27 cellular contexts compared by ENCODE assay signal in genomic region chr3:29488922-29489321, GRCh38.
DNase-seq lines count a peak whose midpoint lies in the region; ATAC-seq, FAIRE-seq and TF ChIP-seq lines count a peak whose summit lies in the region.
"Had no signal": no experiment of that assay in that cellular context is flagged by ENCODE, and none has a peak within 500 bp of the region (broad histone marks: within the 10 kb centered on the region; RNA-seq: fewer than 3 reads in every experiment).

No MANE protein-coding gene starts in this region.

- H3K9me3 Mint-ChIP-seq in progenitor cell of endocrine pancreas (ENCODE audit: low read depth): peaks cover 10% of the 10 kb centered on the region
- peaks cover 9% of the 10 kb centered on the region for H3K9me3 Mint-ChIP-seq in mesothelial cell of epicardium

- ATAC-seq in PC-3: no peak
- ATAC-seq in HG02623 (IDR thresholded peaks at IDR 0.05; ENCODE audit: unreplicated experiment): no peak
- ATAC-seq: K562, Panc1 had no signal

- no peaks in the 10 kb centered on the region for H3K27me3 ChIP-seq in PC-3 (ENCODE audit: low read length)

- H3K4me1 ChIP-seq in PC-3 (ENCODE audit: insufficient read depth, low read length): peaks cover 41% of the 10 kb centered on the region

- FAIRE-seq in H54 (lab: Jason Lieb, UNC): peak; percentile 27
- FAIRE-seq: A204.1, K562 had no signal

- no peak overlapping the region for H3K4me3 ChIP-seq in PC-3 (ENCODE audit: low read length)
- no peak overlapping the region for H3K4me3 ChIP-seq in choroid plexus epithelial cell (ENCODE audit: low read depth, low read length)
- H3K4me3 ChIP-seq in fibroblast of pulmonary artery (replicated peaks; ENCODE audit: low read depth, low read length): no peak overlapping the region
- H3K4me3 ChIP-seq: K562 had no signal

- no peak for TF ChIP-seq POLR2A in H54 (IDR thresholded peaks at IDR 0.05; ENCODE audit: low read depth, low read length)

- 0 out of 2 replicates have a peak overlapping the region, but pooled peaks have one; percentile 17 for H3K4me2 ChIP-seq in PC-3 (ENCODE audit: low read length)

- H3K9me3 ChIP-seq in PC-3 (ENCODE audit: low read length): no peaks in the 10 kb centered on the region

- intact Hi-C loops in PC-3 (cut with micrococcal nuclease): loop anchor here (5.0 kb wide), 1 partner anchor 422 kb away; no protein-coding TSS in a partner anchor

- H3K9ac ChIP-seq in PC-3 (ENCODE audit: low read length): no peak overlapping the region

- H3K27ac ChIP-seq in PC-3 (ENCODE audit: low read length): no peak overlapping the region
- H3K27ac ChIP-seq: C4-2B had no signal

- BruUV-seq in PC-3 (replicated peaks; lab: Mats Ljungman, UMichigan): no TSS peak

- H3K9me2 ChIP-seq in PC-3 (replicated peaks; ENCODE audit: low read length): no peaks in the 10 kb centered on the region

- no peaks in the 10 kb centered on the region for H4K20me1 ChIP-seq in PC-3 (ENCODE audit: low read length)

- no peak for TF ChIP-seq CTCF in PC-3 (conservative IDR thresholded peaks at IDR 0.05; ENCODE audit: low read depth, low read length)
- TF ChIP-seq CTCF in choroid plexus epithelial cell (conservative IDR thresholded peaks at IDR 0.05; ENCODE audit: low read depth, low read length): no peak
- no peak for TF ChIP-seq CTCF in fibroblast of pulmonary artery (IDR thresholded peaks at IDR 0.05; ENCODE audit: low read length, missing control alignments)
- TF ChIP-seq CTCF in progenitor cell of endocrine pancreas (IDR thresholded peaks at IDR 0.05; ENCODE audit: unreplicated experiment): no peak
- no peak for TF ChIP-seq CTCF in mesothelial cell of epicardium (IDR thresholded peaks at IDR 0.05; ENCODE audit: unreplicated experiment)

- H2AFZ ChIP-seq in PC-3 (ENCODE audit: low read length): no peak overlapping the region

- no peak overlapping the region for H3K4me3 Mint-ChIP-seq in progenitor cell of endocrine pancreas (ENCODE audit: low read depth)
- no peak overlapping the region for H3K4me3 Mint-ChIP-seq in mesothelial cell of epicardium
- H3K4me3 Mint-ChIP-seq: CD8-positive, alpha-beta memory T cell had no signal

- peaks cover 4% of the 10 kb centered on the region for H3K4me1 Mint-ChIP-seq in progenitor cell of endocrine pancreas (ENCODE audit: low read depth)
- no peaks in the 10 kb centered on the region for H3K4me1 Mint-ChIP-seq in mesothelial cell of epicardium
- H3K4me1 Mint-ChIP-seq: CD8-positive, alpha-beta memory T cell had no signal

- POLR2A ChIA-PET in PC-3 (lab: Charles Lee; ENCODE audit: unreplicated experiment): no interaction called here

- H3K36me3 ChIP-seq in PC-3 (ENCODE audit: low read depth, low read length): no peaks in the 10 kb centered on the region

- H3F3A ChIP-seq in PC-3 (ENCODE audit: low read length, unreplicated experiment): peaks cover 5% of the 10 kb centered on the region

- CTCF ChIA-PET in PC-3 (lab: Charles Lee): no interaction called here

- DNase-seq in H54 (ENCODE audit: insufficient read length, low spot score): no peak
- peak; percentile 38 for DNase-seq in PC-3
- DNase-seq in choroid plexus epithelial cell (ENCODE audit: low read depth): peak; percentile 29
- DNase-seq in fibroblast of pulmonary artery (ENCODE audit: low read depth): peak; percentile 47
- no peak for DNase-seq in progenitor cell of endocrine pancreas (ENCODE audit: low spot score, unreplicated experiment)
- no peak for DNase-seq in SW 1271 (lab: John Stamatoyannopoulos, UW)
- DNase-seq in mesothelial cell of epicardium (ENCODE audit: low spot score in 2 of 2, unreplicated experiment in 2 of 2): no peak
- DNase-seq: Calu3; CD8-positive, alpha-beta memory T cell; DMS153; EL; GF-D8; MM.1S; NCI-H1048; NCI-H1417 treated with DMSO at 0.1 percent for 48 hours; NCI-H187 treated with DMSO at 0.1 percent for 48 hours; NCI-H2107; NCI-H2227 treated with DMSO at 0.1 percent for 48 hours; NCI-H510A treated with DMSO at 0.1 percent for 48 hours; NCI-H774; NK-92 treated with Interleukin-12 subunit alpha and Interleukin-12 subunit beta, amount 100 ng/mL, for 24 hours; SIG-M5 had no signal

- H3K27ac Mint-ChIP-seq in progenitor cell of endocrine pancreas: no peak overlapping the region
- H3K27ac Mint-ChIP-seq in mesothelial cell of epicardium: no peak overlapping the region
- H3K27ac Mint-ChIP-seq: CD8-positive, alpha-beta memory T cell had no signal

- H3K36me3 Mint-ChIP-seq in progenitor cell of endocrine pancreas (ENCODE audit: insufficient read depth): no peaks in the 10 kb centered on the region
- peaks cover 15% of the 10 kb centered on the region for H3K36me3 Mint-ChIP-seq in mesothelial cell of epicardium
- H3K36me3 Mint-ChIP-seq: CD8-positive, alpha-beta memory T cell had no signal

- H3K27me3 Mint-ChIP-seq in progenitor cell of endocrine pancreas (no peaks in the 10 kb centered on the region), mesothelial cell of epicardium (ENCODE audit: low read depth) (no peaks in the 10 kb centered on the region)
- H3K27me3 Mint-ChIP-seq: CD8-positive, alpha-beta memory T cell had no signal

- no peaks in the 10 kb centered on the region for H3K79me2 ChIP-seq in PC-3 (ENCODE audit: low read length)

Comparison
In these comparisons a context has a peak if more than half of its experiments do, and no peak if none do; other contexts are left out.
1. DNase-seq: peak in PC-3 (single experiment), choroid plexus epithelial cell (single experiment) and fibroblast of pulmonary artery (single experiment); none in H54 (single experiment), progenitor cell of endocrine pancreas (single experiment), SW 1271 (0 of 2) and mesothelial cell of epicardium (0 of 2).